In genomic region chr20:58051367-58051766, GRCh38 we compare ENCODE assay signal across 3 cellular contexts.
TF ChIP-seq lines count a peak whose summit lies in the region.

No MANE protein-coding gene starts in this region.

TF ChIP-seq in HEK293, 187 proteins besides CTCF, POLR2A, EP300 and RAD21:
- TF ChIP-seq ZNF792 (tag by site-specific recombination; IDR thresholded peaks at IDR 0.05) = no peak
- peak; percentile 100 for TF ChIP-seq ZNF184 (tag by site-specific recombination; IDR thresholded peaks at IDR 0.05)
- no peak for TF ChIP-seq ZNF404 (tag by site-specific recombination; IDR thresholded peaks at IDR 0.05)

TF ChIP-seq in K562, 482 proteins besides CTCF, POLR2A, EP300 and RAD21:
- TF ChIP-seq TRIM28 (IDR thresholded peaks at IDR 0.05) = 0 out of 2 replicates have a peak, but pooled peaks have one; percentile 26
- no peak for TF ChIP-seq ZNF592 (IDR thresholded peaks at IDR 0.05)
- peak; percentile 90 for TF ChIP-seq ZNF184 (CRISPR knock-in tag; IDR thresholded peaks at IDR 0.05)
- peak; percentile 84 for TF ChIP-seq RBM25 (IDR thresholded peaks at IDR 0.05; ENCODE audit: low read depth, low read length, severe bottlenecking)
- TF ChIP-seq ZNF518B (CRISPR knock-in tag; IDR thresholded peaks at IDR 0.05) = no peak
- no peak for TF ChIP-seq L3MBTL2 (IDR thresholded peaks at IDR 0.05)
- no peak for TF ChIP-seq ZNF408 (CRISPR knock-in tag; IDR thresholded peaks at IDR 0.05; ENCODE audit: low read depth)

TF ChIP-seq in H1, 55 proteins besides CTCF, POLR2A, EP300 and RAD21:
- TF ChIP-seq GTF2F1 (IDR thresholded peaks at IDR 0.05; ENCODE audit: borderline replicate concordance, low read depth, low read length) (no peak), KDM1A (IDR thresholded peaks at IDR 0.05; ENCODE audit: borderline replicate concordance, low read length) (0 out of 2 replicates have a peak, but pooled peaks have one; percentile 16)
